In genomic region chr17:58334661-58335060, GRCh38 we compare ENCODE assay signal across 12 cellular contexts. TPM values are rescaled to one million over a fixed set of nuclear protein-coding genes. Genes with fewer than 3 reads are reported as not detected.
DNase-seq lines count a peak whose midpoint lies in the region; ATAC-seq, FAIRE-seq and TF ChIP-seq lines count a peak whose summit lies in the region.
"Had no signal": no experiment of that assay in that cellular context is flagged by ENCODE, and none has a peak within 500 bp of the region (broad histone marks: within the 10 kb centered on the region; RNA-seq: fewer than 3 reads in every experiment).

No MANE protein-coding gene starts in this region.

- intact Hi-C loops in K562 (cut with micrococcal nuclease), result loop anchor here (10.0 kb wide), 1 partner anchor 300 kb away; no protein-coding TSS in a partner anchor

- DNase-seq in DND-41 (no peak), K562 (ENCODE audit: extremely low read depth in 1 of 4, low spot score in 3 of 4) (no peak), GOT3 (lab: John Stamatoyannopoulos, UW) (no peak), NCI-H2227 (lab: John Stamatoyannopoulos, UW; ENCODE audit: unreplicated experiment) (no peak)
- DNase-seq: DMS153; effector CD4-positive, alpha-beta T cell; MV-4-11; tibial artery had no signal

- H3K27me3 ChIP-seq in DND-41 (ENCODE audit: insufficient read depth, low read length, poor library complexity), result no peaks in the 10 kb centered on the region
- H3K27me3 ChIP-seq in KMS-11 (ENCODE audit: insufficient read depth, low read depth), result no peaks in the 10 kb centered on the region
- H3K27me3 ChIP-seq in K562 (ENCODE audit: control insufficient read depth in 2 of 2, insufficient read depth in 2 of 2, low read length in 2 of 2), result no peaks in the 10 kb centered on the region
- H3K27me3 ChIP-seq in neutrophil, result no peaks in the 10 kb centered on the region

- peak overlapping the region; percentile 65 for H3K4me2 ChIP-seq in DND-41 (ENCODE audit: insufficient read depth, low read length)
- peak overlapping the region; percentile 95 for H3K4me2 ChIP-seq in KMS-11
- peak overlapping the region; percentile 90 for H3K4me2 ChIP-seq in K562 (ENCODE audit: insufficient read depth, low read length)

- ATAC-seq in DND-41 (ENCODE audit: insufficient read depth, low read depth) (no peak), K562 (no peak), HG02623 (IDR thresholded peaks at IDR 0.05; ENCODE audit: unreplicated experiment) (no peak), GM21825 (IDR thresholded peaks at IDR 0.05; ENCODE audit: unreplicated experiment) (no peak)

- H3K27ac ChIP-seq in DND-41 (ENCODE audit: low read length) (peak overlapping the region; percentile 100), KMS-11 (peak overlapping the region; percentile 96), K562 (ENCODE audit: extremely low read depth, low read depth, low read length) (peak overlapping the region; percentile 99), neutrophil (peak overlapping the region; percentile 100)
- H3K27ac ChIP-seq: tibial artery had no signal

- POLR2A ChIA-PET in K562 (lab: Yijun Ruan, JAX), result interaction anchor here (0.7 to 10.4 kb wide), 5 partner anchors 8 to 81 kb away, joined by 3 to 257 read pairs (median 44); partner anchors contain the start of genes RNF43 and SUPT4H1

- CTCF ChIA-PET in K562 (lab: Yijun Ruan, JAX; ENCODE audit: low intra/inter-chr PET ratio), result no interaction called here

- BruUV-seq in K562 (replicated peaks; lab: Mats Ljungman, UMichigan), result no TSS peak

- no peak for TF ChIP-seq RAD21 in K562 (CRISPR knock-in tag; conservative IDR thresholded peaks at IDR 0.05 in 1 of 2, IDR thresholded peaks at IDR 0.05 in 1 of 2)

- H4K20me1 ChIP-seq in DND-41 (ENCODE audit: insufficient read depth, low read length), result peaks cover 26% of the 10 kb centered on the region
- H4K20me1 ChIP-seq in KMS-11 (ENCODE audit: insufficient read depth), result peaks cover 7% of the 10 kb centered on the region; the same call in 1 of the 2 replicates
- peaks cover 26% of the 10 kb centered on the region for H4K20me1 ChIP-seq in K562 (replicated peaks; ENCODE audit: control insufficient read depth, insufficient read depth, low read length)

- no peak for TF ChIP-seq EP300 in K562 (IDR thresholded peaks at IDR 0.05; ENCODE audit: low read length)

- H2AFZ ChIP-seq in DND-41 (ENCODE audit: low read depth, low read length), result no peak overlapping the region
- no peak overlapping the region for H2AFZ ChIP-seq in KMS-11 (ENCODE audit: low read depth)
- peak overlapping the region; percentile 72 for H2AFZ ChIP-seq in K562 (ENCODE audit: low read depth, low read length)

- H3K9me3 ChIP-seq in DND-41 (ENCODE audit: insufficient read depth, low read length, severe bottlenecking) (no peaks in the 10 kb centered on the region), K562 (replicated peaks; ENCODE audit: control insufficient read depth, insufficient read depth, low read depth, low read length) (no peaks in the 10 kb centered on the region), neutrophil (no peaks in the 10 kb centered on the region)
- H3K9me3 ChIP-seq: tibial artery had no signal

- H3K9me1 ChIP-seq in K562 (ENCODE audit: control insufficient read depth, insufficient read depth, low read length), result no peaks in the 10 kb centered on the region

- peak overlapping the region; percentile 99 for H3K9ac ChIP-seq in DND-41 (ENCODE audit: low read depth, low read length)
- H3K9ac ChIP-seq in KMS-11, result peak overlapping the region; percentile 100; the same call in 1 of the 2 replicates
- peak overlapping the region; percentile 96 to 100 for H3K9ac ChIP-seq in K562 (ENCODE audit: insufficient read depth in 1 of 2, low read depth in 2 of 2, low read length in 2 of 2)

- TF ChIP-seq CTCF in DND-41 (IDR thresholded peaks at IDR 0.05; ENCODE audit: borderline replicate concordance, extremely low read depth, low read length, poor library complexity, severe bottlenecking), result no peak
- TF ChIP-seq CTCF in KMS-11 (conservative IDR thresholded peaks at IDR 0.05; ENCODE audit: low read depth, low read length), result no peak
- no peak for TF ChIP-seq CTCF in K562 (IDR thresholded peaks at IDR 0.05 in 2 of 3, conservative IDR thresholded peaks at IDR 0.05 in 1 of 3; ENCODE audit: insufficient read depth in 2 of 3, low read depth in 1 of 3, low read length in 3 of 3)
- no peak for TF ChIP-seq CTCF in neutrophil (IDR thresholded peaks at IDR 0.05)

- H3K4me3 ChIP-seq in DND-41 (ENCODE audit: low read depth in 1 of 2, low read length in 2 of 2) (peak overlapping the region; percentile 37 to 96), KMS-11 (IDR thresholded peaks at IDR 0.05; ENCODE audit: insufficient read depth, low read depth, low read length) (no peak overlapping the region), K562 (peak overlapping the region; percentile 91; the same call in 1 of the 2 replicates), neutrophil (ENCODE audit: low read depth in 1 of 2, low read length in 1 of 2) (peak overlapping the region; percentile 86 to 95)
- H3K4me3 ChIP-seq: tibial artery had no signal

- peaks cover 63% of the 10 kb centered on the region for H3K4me1 ChIP-seq in DND-41 (ENCODE audit: insufficient read depth, low read length)
- peaks cover 60% of the 10 kb centered on the region for H3K4me1 ChIP-seq in KMS-11 (ENCODE audit: low read depth, poor library complexity, severe bottlenecking)
- H3K4me1 ChIP-seq in K562 (replicated peaks in 1 of 2; ENCODE audit: control insufficient read depth in 2 of 2, insufficient read depth in 2 of 2, low read length in 2 of 2), result peaks cover 51 to 65% of the 10 kb centered on the region in 2 experiments
- H3K4me1 ChIP-seq in neutrophil (ENCODE audit: control insufficient read depth in 1 of 2, insufficient read depth in 1 of 2, low read depth in 1 of 2, low read length in 1 of 2), result peaks cover 81 to 82% of the 10 kb centered on the region in 2 experiments

- 34% methylated on average over 9 of the region's 9 CpGs for WGBS in K562 (ENCODE audit: insufficient coverage, low coverage, missing lambda C conversion rate)

- no peak for TF ChIP-seq POLR2A in K562 (conservative IDR thresholded peaks at IDR 0.05)

- FAIRE-seq in K562 (lab: Jason Lieb, UNC), result no peak

- in situ Hi-C loops in K562 (cut with MboI), result loop anchor here (5.0 kb wide), 1 partner anchor 83 kb away; the partner anchor contains the start of gene RNF43

- H3K79me2 ChIP-seq in DND-41 (ENCODE audit: insufficient read depth, low read length) (peaks cover 95% of the 10 kb centered on the region), KMS-11 (ENCODE audit: insufficient read depth, low read depth) (peaks cover 88% of the 10 kb centered on the region), K562 (ENCODE audit: control insufficient read depth, insufficient read depth, low read length) (peaks cover 97% of the 10 kb centered on the region)

- H3K36me3 ChIP-seq in DND-41 (ENCODE audit: insufficient read depth, low read length) (peaks cover 49% of the 10 kb centered on the region), KMS-11 (ENCODE audit: insufficient read depth) (peaks cover 11% of the 10 kb centered on the region; the same call in 1 of the 2 replicates), K562 (ENCODE audit: control insufficient read depth, insufficient read depth, low read length) (peaks cover 26% of the 10 kb centered on the region), neutrophil (peaks cover 18% of the 10 kb centered on the region)
- H3K36me3 ChIP-seq: tibial artery had no signal

RNA-seq across cellular contexts. Expression of gene TSPOAP1, which starts 6.1 kb away (rescaled TPM):
- total RNA-seq in K562 (2011; cell fraction: chromatin; rRNA removed; ENCODE audit: low replicate concordance), result 26.2 and 58.3 TPM in 2 replicates
- total RNA-seq in K562 (2011; cell fraction: nucleolus; rRNA removed), result 24.0 and 24.1 TPM in 2 replicates
- 18.1 and 18.9 TPM in 2 replicates for total RNA-seq in K562 (2011; cell fraction: nucleoplasm; rRNA removed)
- total RNA-seq in K562 (2014; rRNA removed), result 1.0 and 1.8 TPM in 2 replicates
- total RNA-seq in K562 (2014; rRNA removed; fragmentation: Illumina TruSeq; extraction: Trizol), result 0.57 and 0.87 TPM in 2 replicates
- total RNA-seq in K562 (2015; rRNA removed; fragmentation: Illumina TruSeq; extraction: Trizol), result 0.94 and 1.2 TPM in 2 replicates
- total RNA-seq in K562 (2021), result 1.7 and 3.3 TPM in 2 replicates
- 3.2 and 3.3 TPM in 2 replicates for polyA plus RNA-seq in K562 (2011; rRNA removed)
- polyA plus RNA-seq in K562 (2011; cell fraction: cytosol; rRNA removed), result 2.4 and 2.6 TPM in 2 replicates
- 26.8 and 38.8 TPM in 2 replicates for polyA plus RNA-seq in K562 (2011; cell fraction: nucleus; rRNA removed)
- 3.0 and 5.1 TPM in 2 replicates for polyA plus RNA-seq in K562 (2012)
- 1.1 and 1.2 TPM in 2 replicates for polyA plus RNA-seq in K562 (2014; fragmentation: Illumina TruSeq; extraction: Trizol)
- not detected for polyA plus RNA-seq in K562 (2014; fragmentation: Nextera tagmentation; extraction: Ambion mirVana)
- 1.6 and 3.9 TPM in 2 replicates for polyA plus RNA-seq in K562 (2014; rRNA removed)
- 1.1 and 1.8 TPM in 2 replicates for polyA minus RNA-seq in K562 (2011; rRNA and poly(A)+ RNA removed)
- polyA minus RNA-seq in K562 (2011; cell fraction: cytosol; rRNA and poly(A)+ RNA removed), result 0.76 and 2.1 TPM in 2 replicates
- 4.1 and 6.2 TPM in 2 replicates for polyA minus RNA-seq in K562 (2011; cell fraction: nucleus; rRNA and poly(A)+ RNA removed)

RNA-seq across cellular contexts. Expression of gene SUPT4H1, which starts 17.3 kb away (rescaled TPM):
- total RNA-seq in K562 (2011; cell fraction: chromatin; rRNA removed; ENCODE audit: low replicate concordance), result 26.0 and 31.9 TPM in 2 replicates
- total RNA-seq in K562 (2011; cell fraction: nucleolus; rRNA removed), result 30.7 and 32.8 TPM in 2 replicates
- total RNA-seq in K562 (2011; cell fraction: nucleoplasm; rRNA removed), result 38.1 and 51.1 TPM in 2 replicates
- total RNA-seq in K562 (2014; rRNA removed), result 62.1 and 94.0 TPM in 2 replicates
- 102 and 108 TPM in 2 replicates for total RNA-seq in K562 (2014; rRNA removed; fragmentation: Illumina TruSeq; extraction: Trizol)
- total RNA-seq in K562 (2015; rRNA removed; fragmentation: Illumina TruSeq; extraction: Trizol), result 90.6 and 94.8 TPM in 2 replicates
- 105 and 111 TPM in 2 replicates for total RNA-seq in K562 (2021)
- polyA plus RNA-seq in K562 (2011; rRNA removed), result 198 and 273 TPM in 2 replicates
- 118 and 163 TPM in 2 replicates for polyA plus RNA-seq in K562 (2011; cell fraction: cytosol; rRNA removed)
- polyA plus RNA-seq in K562 (2011; cell fraction: nucleus; rRNA removed), result 45.3 and 71.9 TPM in 2 replicates
- 120 and 125 TPM in 2 replicates for polyA plus RNA-seq in K562 (2012)
- polyA plus RNA-seq in K562 (2014; fragmentation: Illumina TruSeq; extraction: Trizol), result 116 and 140 TPM in 2 replicates
- polyA plus RNA-seq in K562 (2014; fragmentation: Nextera tagmentation; extraction: Ambion mirVana), result 100 to 1,000 TPM; 235 to 320 TPM
- 113 and 117 TPM in 2 replicates for polyA plus RNA-seq in K562 (2014; rRNA removed)
- 107 and 135 TPM in 2 replicates for polyA minus RNA-seq in K562 (2011; rRNA and poly(A)+ RNA removed)
- 23.5 and 42.2 TPM in 2 replicates for polyA minus RNA-seq in K562 (2011; cell fraction: cytosol; rRNA and poly(A)+ RNA removed)
- 12.4 and 23.0 TPM in 2 replicates for polyA minus RNA-seq in K562 (2011; cell fraction: nucleus; rRNA and poly(A)+ RNA removed)

RNA-seq across cellular contexts. Expression of gene MPO, which starts 53.9 kb away (rescaled TPM):
- 0.12 and 0.14 TPM in 2 replicates for total RNA-seq in K562 (2011; cell fraction: chromatin; rRNA removed; ENCODE audit: low replicate concordance)
- total RNA-seq in K562 (2011; cell fraction: nucleolus; rRNA removed), result 0.17 TPM in 1 of 2 replicates, not detected in the other
- total RNA-seq in K562 (2011; cell fraction: nucleoplasm; rRNA removed), result not detected in 2 replicates
- total RNA-seq in K562 (2014; rRNA removed) (not detected in 2 replicates), K562 (2014; rRNA removed; fragmentation: Illumina TruSeq; extraction: Trizol) (not detected in 2 replicates), K562 (2015; rRNA removed; fragmentation: Illumina TruSeq; extraction: Trizol) (not detected in 2 replicates), K562 (2021) (0.47 TPM in 1 of 2 replicates, not detected in the other)
- polyA plus RNA-seq in K562 (2011; rRNA removed) (0.15 and 0.39 TPM in 2 replicates), K562 (2014; fragmentation: Illumina TruSeq; extraction: Trizol) (0.06 TPM in 1 of 2 replicates, not detected in the other), K562 (2014; fragmentation: Nextera tagmentation; extraction: Ambion mirVana) (under 1 TPM in 1 of 2 experiments, not detected in 1; 0.04 TPM), K562 (2014; rRNA removed) (0.03 TPM in 1 of 2 replicates, not detected in the other)
- polyA plus RNA-seq in K562 (2011; cell fraction: cytosol; rRNA removed), result 0.06 and 0.33 TPM in 2 replicates
- polyA plus RNA-seq in K562 (2011; cell fraction: nucleus; rRNA removed), result 0.06 and 0.34 TPM in 2 replicates
- 0.03 and 0.08 TPM in 2 replicates for polyA plus RNA-seq in K562 (2012)
- 0.06 and 0.32 TPM in 2 replicates for polyA minus RNA-seq in K562 (2011; rRNA and poly(A)+ RNA removed)
- polyA minus RNA-seq in K562 (2011; cell fraction: cytosol; rRNA and poly(A)+ RNA removed), result not detected in 2 replicates
- polyA minus RNA-seq in K562 (2011; cell fraction: nucleus; rRNA and poly(A)+ RNA removed), result not detected in 2 replicates
